ENCODE assay signal across 18 cellular contexts in the genomic region with DNA sequence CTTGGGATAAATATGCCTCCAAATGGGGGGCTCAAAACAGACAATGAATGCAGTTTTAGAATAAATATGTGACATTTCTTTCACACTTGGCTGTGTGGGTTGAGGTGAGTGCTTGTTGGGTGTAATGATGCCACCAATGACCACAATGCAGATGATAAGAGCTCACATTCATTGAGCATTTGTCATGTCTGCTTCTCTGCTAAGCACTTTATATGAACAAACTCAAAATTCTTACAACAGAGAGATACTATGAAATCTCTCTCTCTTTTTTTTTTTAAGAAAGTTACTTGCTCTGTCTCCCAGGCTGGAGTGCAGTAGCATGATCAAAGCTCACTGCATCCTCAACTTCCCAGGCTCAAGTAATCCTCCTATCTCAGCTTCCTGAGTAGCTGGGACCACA.
"Had no signal": no experiment of that assay in that cellular context is flagged by ENCODE, and none has a peak within 500 bp of the region (broad histone marks: within the 10 kb centered on the region; RNA-seq: fewer than 3 reads in every experiment).

No MANE protein-coding gene starts in this region.

- H3K9me3 ChIP-seq: gastrocnemius medialis, heart right ventricle, mucosa of descending colon, thyroid gland had no signal

- ATAC-seq: gastrocnemius medialis; mucosa of descending colon; naive thymus-derived CD4-positive, alpha-beta T cell; stimulated activated effector memory CD8-positive, alpha-beta T cell treated with anti-CD3 and anti-CD28 coated beads, Interleukin-12 subunit alpha, Interleukin-12 subunit beta, amount 100 ng/mL, for 72 hours had no signal

- H3K36me3 ChIP-seq: gastrocnemius medialis, heart right ventricle, thyroid gland had no signal

- H3K79me2 ChIP-seq: parathyroid adenoma had no signal

- H3K4me3 ChIP-seq: gastrocnemius medialis, heart right ventricle, lung, mucosa of descending colon, SK-N-MC, thyroid gland had no signal

- H3K27ac ChIP-seq: gastrocnemius medialis, parathyroid adenoma, SK-N-MC, thyroid gland had no signal

- H3K4me1 ChIP-seq: gastrocnemius medialis, parathyroid adenoma had no signal

- DNase-seq: activated CD4-positive, CD25-positive, alpha-beta regulatory T cell treated with anti-CD3 and anti-CD28 coated beads, Interleukin-2, amount 50 U/mL, for 72 hours; activated naive CD4-positive, alpha-beta T cell; activated T-cell treated with anti-CD3 and anti-CD28 coated beads for 4 hours; aorta; caudate nucleus; cortex of kidney; effector CD4-positive, alpha-beta T cell; gastrocnemius medialis; heart right ventricle; mucosa of descending colon; naive thymus-derived CD4-positive, alpha-beta T cell; T-helper 1 cell; T1000; thyroid gland had no signal

- H3K27me3 ChIP-seq: gastrocnemius medialis, heart right ventricle, thyroid gland had no signal

- H3K9ac ChIP-seq: parathyroid adenoma had no signal
